In the genomic region with DNA sequence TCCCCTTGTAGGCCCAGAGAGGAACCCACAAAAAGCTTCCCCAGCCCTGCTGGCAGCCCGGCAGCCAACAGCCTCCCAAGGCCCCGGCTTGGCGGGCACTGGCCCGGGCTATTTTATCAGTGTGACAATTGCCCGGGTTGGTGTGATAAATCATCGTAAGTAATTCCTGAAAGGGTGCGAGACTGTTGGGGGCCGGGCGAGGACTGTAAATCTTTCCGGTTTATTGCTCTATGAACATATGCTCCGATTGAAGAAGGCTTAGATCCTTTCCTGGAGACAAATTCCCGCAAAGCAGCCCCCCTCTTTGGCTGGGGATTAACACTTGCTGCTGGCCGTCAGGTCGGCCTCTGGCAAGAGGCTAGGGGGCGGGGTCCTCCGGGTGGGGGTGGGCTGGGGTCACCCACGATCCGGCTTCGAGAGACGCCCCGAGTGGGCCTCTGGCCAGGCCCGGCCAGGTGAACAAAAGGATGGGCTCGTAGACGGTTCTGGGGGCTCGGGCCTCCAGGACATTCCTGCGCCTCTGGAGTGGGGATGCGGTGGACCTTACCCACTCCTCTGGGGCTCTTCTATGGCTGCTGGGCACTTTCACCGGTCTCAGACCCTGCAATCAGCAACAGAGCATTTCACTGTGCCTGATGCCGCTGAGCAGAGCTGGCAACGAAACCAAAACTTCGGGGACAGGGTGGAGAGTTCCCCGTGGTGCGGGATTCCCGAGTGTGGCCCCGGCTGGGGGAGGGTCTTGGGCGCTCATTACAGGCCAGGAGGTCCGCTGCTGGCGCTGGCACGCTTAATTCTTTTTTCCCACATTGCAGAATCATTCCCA, we compare ENCODE assay signal across 16 cellular contexts. TPM values are rescaled to one million over a fixed set of nuclear protein-coding genes. Genes with fewer than 3 reads are reported as not detected.
DNase-seq lines count a peak whose midpoint lies in the region; ATAC-seq and TF ChIP-seq lines count a peak whose summit lies in the region.
"Had no signal": no experiment of that assay in that cellular context is flagged by ENCODE, and none has a peak within 500 bp of the region (broad histone marks: within the 10 kb centered on the region; RNA-seq: fewer than 3 reads in every experiment).

No MANE protein-coding gene starts in this region.

- peak; percentile 38 to 67 for DNase-seq in NCI-H2081 (lab: John Stamatoyannopoulos, UW)
- DNase-seq in NCI-H2081 treated with DMSO at 0.1 percent for 48 hours (lab: John Stamatoyannopoulos, UW): no peak
- DNase-seq in NCI-H524 (lab: John Stamatoyannopoulos, UW): peak; percentile 77 to 92
- peak; percentile 80 for DNase-seq in endodermal cell
- DNase-seq in osteoblast (ENCODE audit: insufficient read length, low spot score, missing footprints): peak; percentile 87
- DNase-seq in psoas muscle: no peak
- DNase-seq: activated CD4-positive, CD25-positive, alpha-beta regulatory T cell treated with anti-CD3 and anti-CD28 coated beads, Interleukin-2, amount 50 U/mL, for 72 hours; NCI-H774; stimulated activated CD4-positive, alpha-beta T cell treated with anti-CD3 and anti-CD28 coated beads, Interleukin-12 subunit alpha, Interleukin-12 subunit beta, amount 100 ng/mL, for 4 hours; T-helper 2 cell had no signal

- TF ChIP-seq CTCF in endodermal cell (conservative IDR thresholded peaks at IDR 0.05) (no peak), osteoblast (IDR thresholded peaks at IDR 0.05; ENCODE audit: extremely low read depth, low read depth, low read length) (no peak), psoas muscle (IDR thresholded peaks at IDR 0.05) (no peak)

- H3K4me1 ChIP-seq in endodermal cell (ENCODE audit: control insufficient read depth, insufficient read depth, low read length): peaks cover 4% of the 10 kb centered on the region
- H3K4me1 ChIP-seq in osteoblast (ENCODE audit: insufficient read depth, low read length): peaks cover 12% of the 10 kb centered on the region
- H3K4me1 ChIP-seq in psoas muscle: no peaks in the 10 kb centered on the region

- WGBS in endodermal cell (ENCODE audit: insufficient coverage in 1 of 2, insufficient read length in 1 of 2), 2 experiments: 2 to 3% methylated on average over 6 to 39 of the region's 39 CpGs
- 75 to 83% (median 80%) methylated on average over 39 of the region's 39 CpGs for WGBS in psoas muscle, 3 donors

- H3K9me3 ChIP-seq in endodermal cell (ENCODE audit: control insufficient read depth, low read length): peaks cover 5% of the 10 kb centered on the region
- H3K9me3 ChIP-seq in osteoblast (ENCODE audit: low read depth, low read length): no peaks in the 10 kb centered on the region
- no peaks in the 10 kb centered on the region for H3K9me3 ChIP-seq in psoas muscle

- intact Hi-C loops in psoas muscle (cut with DNase I): no loop called here

- H3K27me3 Mint-ChIP-seq in endodermal cell (ENCODE audit: insufficient read depth): peaks cover 98% of the 10 kb centered on the region

- H3K4me3 Mint-ChIP-seq in endodermal cell: peak overlapping the region; percentile 41

- peak overlapping the region; percentile 86 for H3K4me2 ChIP-seq in osteoblast (ENCODE audit: insufficient read depth, low read length)

- H4K20me1 ChIP-seq in osteoblast (ENCODE audit: insufficient read depth, low read length): no peaks in the 10 kb centered on the region

- H3K27ac ChIP-seq in endodermal cell (ENCODE audit: low read depth, low read length) (no peak overlapping the region), osteoblast (ENCODE audit: low read depth, low read length) (no peak overlapping the region), psoas muscle (no peak overlapping the region)
- H3K27ac ChIP-seq: epithelial cell of prostate had no signal

- peaks cover 21% of the 10 kb centered on the region for H3K4me1 Mint-ChIP-seq in endodermal cell

- H3K36me3 ChIP-seq in endodermal cell (ENCODE audit: control insufficient read depth, insufficient read depth, low read length): no peaks in the 10 kb centered on the region
- no peaks in the 10 kb centered on the region for H3K36me3 ChIP-seq in osteoblast (ENCODE audit: insufficient read depth, low read length)
- H3K36me3 ChIP-seq in psoas muscle (ENCODE audit: insufficient read depth in 1 of 2, low read depth in 1 of 2): peaks cover 0 to 19% of the 10 kb centered on the region in 2 donors

- no peak overlapping the region for H3K9ac ChIP-seq in endodermal cell (ENCODE audit: extremely low read depth, low read length, poor library complexity, severe bottlenecking)

- no peaks in the 10 kb centered on the region for H3K9me3 Mint-ChIP-seq in endodermal cell

- peaks cover 100% of the 10 kb centered on the region for H3K27me3 ChIP-seq in endodermal cell (ENCODE audit: control insufficient read depth, insufficient read depth, low read length, poor library complexity, severe bottlenecking)
- peaks cover 51% of the 10 kb centered on the region for H3K27me3 ChIP-seq in osteoblast (ENCODE audit: insufficient read depth, low read length)
- peaks cover 0 to 6% (median 0%) of the 10 kb centered on the region in 3 donors for H3K27me3 ChIP-seq in psoas muscle (ENCODE audit: insufficient read depth in 3 of 3, low read length in 2 of 3)

- no peaks in the 10 kb centered on the region for H3K79me2 ChIP-seq in osteoblast (ENCODE audit: insufficient read depth, low read length)

- ATAC-seq in psoas muscle (no peak), HG02885 (IDR thresholded peaks at IDR 0.05; ENCODE audit: poor library complexity, unreplicated experiment) (no peak), HG02588 (IDR thresholded peaks at IDR 0.05; ENCODE audit: unreplicated experiment) (no peak)

- H3K27ac Mint-ChIP-seq in endodermal cell: no peak overlapping the region

- H3K4me3 ChIP-seq in endodermal cell (ENCODE audit: low read length): peak overlapping the region; percentile 8
- no peak overlapping the region for H3K4me3 ChIP-seq in osteoblast (ENCODE audit: insufficient read depth, low read length)
- H3K4me3 ChIP-seq in psoas muscle: no peak overlapping the region

- H2AFZ ChIP-seq in osteoblast (ENCODE audit: low read length): no peak overlapping the region

- H3K36me3 Mint-ChIP-seq in endodermal cell (ENCODE audit: low read depth): no peaks in the 10 kb centered on the region

RNA-seq across cellular contexts. Expression of a gene that starts 2.0 kb away (rescaled TPM):
- total RNA-seq in endodermal cell: not detected
- 4.2 TPM for polyA plus RNA-seq in endodermal cell (2013, experiment 1 of 2)
- polyA plus RNA-seq in endodermal cell (2013, experiment 2 of 2): 4.3 TPM
- 1.1 and 2.1 TPM in 2 replicates for total RNA-seq in osteoblast
- 1 to 10 TPM in 2 of 4 donors, under 1 TPM in 2; 0.71 to 3.8 (median 1.3) TPM for total RNA-seq in psoas muscle
- 1 to 10 TPM in 2 of 3 donors, under 1 TPM in 1; 0.64 to 1.9 (median 1.1) TPM for polyA plus RNA-seq in psoas muscle
- total RNA-seq: chondrocyte, mononuclear cell had no signal

RNA-seq across cellular contexts. Expression of a gene that starts 7.7 kb away (rescaled TPM):
- total RNA-seq in endodermal cell (not detected), osteoblast (0.36 and 1.2 TPM in 2 replicates), psoas muscle (1 to 10 TPM in 3 of 4 donors, under 1 TPM in 1; 0.26 to 4.1 (median 1.4) TPM)
- 23.7 TPM for polyA plus RNA-seq in endodermal cell (2013, experiment 1 of 2)
- polyA plus RNA-seq in endodermal cell (2013, experiment 2 of 2): 13.2 TPM
- 1 to 10 TPM; 1.1 to 1.4 (median 1.2) TPM for polyA plus RNA-seq in psoas muscle
- total RNA-seq: chondrocyte had no signal

RNA-seq across cellular contexts. Expression of a gene that starts 29.4 kb away (rescaled TPM):
- under 1 TPM; 0.18 TPM for total RNA-seq in endodermal cell
- polyA plus RNA-seq in endodermal cell (2013, experiment 1 of 2): 1.5 TPM
- polyA plus RNA-seq in endodermal cell (2013, experiment 2 of 2): 1.4 TPM
- not detected in 2 replicates for total RNA-seq in osteoblast
- under 1 TPM in 1 of 4 donors, not detected in 3; 0.12 TPM for total RNA-seq in psoas muscle
- under 1 TPM; 0.14 to 0.79 (median 0.17) TPM for polyA plus RNA-seq in psoas muscle
- total RNA-seq: A172, chondrocyte, mononuclear cell had no signal

RNA-seq across cellular contexts. Expression of a gene that starts 29.6 kb away (rescaled TPM):
- total RNA-seq in endodermal cell (not detected), osteoblast (3.3 and 5.6 TPM in 2 replicates), psoas muscle (10 to 100 TPM in 2 of 4 donors, 1 to 10 TPM in 2; 3.3 to 15.9 (median 9.1) TPM)
- 3.6 TPM for polyA plus RNA-seq in endodermal cell (2013, experiment 1 of 2)
- 2.2 TPM for polyA plus RNA-seq in endodermal cell (2013, experiment 2 of 2)
- polyA plus RNA-seq in psoas muscle: 10 to 100 TPM in 2 of 3 donors, 1 to 10 TPM in 1; 8.2 to 52.5 (median 12.9) TPM
- total RNA-seq: chondrocyte, mononuclear cell had no signal

RNA-seq across cellular contexts. Expression of a gene that starts 36.5 kb away (rescaled TPM):
- total RNA-seq in endodermal cell (not detected), osteoblast (0.36 and 0.59 TPM in 2 replicates), psoas muscle (1 to 10 TPM in 2 of 4 donors, under 1 TPM in 2; 0.43 to 4.4 (median 2.4) TPM)
- polyA plus RNA-seq in endodermal cell (2013, experiment 1 of 2): 5.2 TPM
- polyA plus RNA-seq in endodermal cell (2013, experiment 2 of 2): 2.4 TPM
- 1 to 10 TPM; 1.4 to 4.1 (median 1.7) TPM for polyA plus RNA-seq in psoas muscle
- total RNA-seq: chondrocyte, mononuclear cell had no signal

Comparison
In these comparisons a context has a peak if more than half of its experiments do, and no peak if none do; other contexts are left out.
1. DNase-seq: peak in NCI-H2081 (2 of 2), NCI-H524 (2 of 2), endodermal cell (single experiment) and osteoblast (single experiment); none in NCI-H2081 treated with DMSO at 0.1 percent for 48 hours (single experiment) and psoas muscle (0 of 2).